In genomic region chr1:168628807-168629206, GRCh38 we compare ENCODE assay signal across 15 cellular contexts. TPM values are rescaled to one million over a fixed set of nuclear protein-coding genes. Genes with fewer than 3 reads are reported as not detected.
DNase-seq lines count a peak whose midpoint lies in the region; FAIRE-seq and TF ChIP-seq lines count a peak whose summit lies in the region.
"Had no signal": no experiment of that assay in that cellular context is flagged by ENCODE, and none has a peak within 500 bp of the region (broad histone marks: within the 10 kb centered on the region; RNA-seq: fewer than 3 reads in every experiment).

No MANE protein-coding gene starts in this region.

- no peaks in the 10 kb centered on the region for H3K36me3 ChIP-seq in bronchial epithelial cell (ENCODE audit: control insufficient read depth, insufficient read depth, low read length)
- H3K36me3 ChIP-seq in OCI-LY7 (ENCODE audit: insufficient read depth, low read length) = no peaks in the 10 kb centered on the region
- H3K36me3 ChIP-seq: upper lobe of left lung, WERI-Rb-1 had no signal

- H3K27me3 ChIP-seq in bronchial epithelial cell (ENCODE audit: control insufficient read depth, insufficient read depth, low read length) = no peaks in the 10 kb centered on the region
- H3K27me3 ChIP-seq: upper lobe of left lung had no signal

- H3K36me3 Mint-ChIP-seq in osteocyte (ENCODE audit: unreplicated experiment) = no peaks in the 10 kb centered on the region
- H3K36me3 Mint-ChIP-seq: IgD-negative memory B cell had no signal

- H3K27ac ChIP-seq in OCI-LY7 (ENCODE audit: low read depth, low read length, poor library complexity, severe bottlenecking) = no peak overlapping the region
- H3K27ac ChIP-seq: 22Rv1, upper lobe of left lung, WERI-Rb-1 had no signal

- peak; percentile 91 for FAIRE-seq in bronchial epithelial cell (lab: Jason Lieb, UNC)

- H3K4me3 ChIP-seq in bronchial epithelial cell (ENCODE audit: low read depth, low read length) = no peak overlapping the region
- H3K4me3 ChIP-seq in OCI-LY7 (ENCODE audit: low read depth, low read length, poor library complexity, severe bottlenecking) = no peak overlapping the region
- H3K4me3 ChIP-seq: upper lobe of left lung had no signal

- POLR2A ChIA-PET in OCI-LY7 (lab: Charles Lee) = interaction anchor here (0.7 kb wide), 1 partner anchor 185 kb away, joined by 5 read pairs; no protein-coding TSS in a partner anchor

- no peaks in the 10 kb centered on the region for H3K4me1 ChIP-seq in OCI-LY7 (ENCODE audit: insufficient read depth, low read length, poor library complexity, severe bottlenecking)
- H3K4me1 ChIP-seq: upper lobe of left lung had no signal

- TF ChIP-seq CTCF in bronchial epithelial cell (IDR thresholded peaks at IDR 0.05; ENCODE audit: insufficient read depth, low read length, severe bottlenecking) (no peak), osteocyte (IDR thresholded peaks at IDR 0.05) (no peak), OCI-LY7 (conservative IDR thresholded peaks at IDR 0.05; ENCODE audit: low read length) (no peak)

- H3K9me3 Mint-ChIP-seq in osteocyte (ENCODE audit: unreplicated experiment) = no peaks in the 10 kb centered on the region
- H3K9me3 Mint-ChIP-seq: endodermal cell had no signal

- no peaks in the 10 kb centered on the region for H4K20me1 ChIP-seq in OCI-LY7 (ENCODE audit: insufficient read depth, low read length)

- no peaks in the 10 kb centered on the region for H3K79me2 ChIP-seq in OCI-LY7 (ENCODE audit: insufficient read depth, low read depth, low read length)

- intact Hi-C loops in OCI-LY7 (cut with micrococcal nuclease; ENCODE audit: unreplicated experiment) = no loop called here

- CTCF ChIA-PET in OCI-LY7 (lab: Charles Lee; ENCODE audit: unreplicated experiment) = no interaction called here

- no peaks in the 10 kb centered on the region for H3K27me3 Mint-ChIP-seq in osteocyte (ENCODE audit: unreplicated experiment)
- H3K27me3 Mint-ChIP-seq: activated naive CD8-positive, alpha-beta T cell had no signal

- H3K4me3 Mint-ChIP-seq in osteocyte (ENCODE audit: unreplicated experiment) = no peak overlapping the region
- H3K4me3 Mint-ChIP-seq: activated naive CD8-positive, alpha-beta T cell; endodermal cell; IgD-negative memory B cell had no signal

- H3K9me2 ChIP-seq in OCI-LY7 (ENCODE audit: insufficient read depth, low read length) = no peaks in the 10 kb centered on the region

- peak; percentile 53 for DNase-seq in DMS53 (lab: John Stamatoyannopoulos, UW)
- no peak for DNase-seq in DMS53 treated with DMSO at 0.1 percent for 48 hours (lab: John Stamatoyannopoulos, UW; ENCODE audit: unreplicated experiment)
- DNase-seq in HT1080 (ENCODE audit: low read depth) = peak; percentile 99
- peak; percentile 100 for DNase-seq in bronchial epithelial cell (ENCODE audit: low read depth)
- DNase-seq in renal cortical epithelial cell (ENCODE audit: low read depth) = peak; percentile 97
- no peak for DNase-seq in osteocyte (ENCODE audit: extremely low spot score, unreplicated experiment)
- no peak for DNase-seq in OCI-LY7 (ENCODE audit: low spot score)
- DNase-seq in DMS114 treated with DMSO at 0.1 percent for 48 hours (lab: John Stamatoyannopoulos, UW; ENCODE audit: unreplicated experiment) = no peak
- DNase-seq: endodermal cell, NCI-H2171, upper lobe of left lung, WERI-Rb-1 had no signal

- no TSS peak for BruUV-seq in OCI-LY7 (replicated peaks; lab: Mats Ljungman, UMichigan)

- no peaks in the 10 kb centered on the region for H3K9me3 ChIP-seq in OCI-LY7 (ENCODE audit: low read length)
- H3K9me3 ChIP-seq: upper lobe of left lung had no signal

- no peak overlapping the region for H3K4me2 ChIP-seq in OCI-LY7 (ENCODE audit: low read length)

- H3K27ac Mint-ChIP-seq in osteocyte (ENCODE audit: unreplicated experiment) = no peak overlapping the region
- H3K27ac Mint-ChIP-seq: activated naive CD8-positive, alpha-beta T cell; endodermal cell; IgD-negative memory B cell had no signal

- no peak overlapping the region for H2AFZ ChIP-seq in OCI-LY7 (ENCODE audit: low read length)

- peaks cover 10% of the 10 kb centered on the region for H3K4me1 Mint-ChIP-seq in osteocyte (ENCODE audit: unreplicated experiment)
- H3K4me1 Mint-ChIP-seq: IgD-negative memory B cell had no signal

RNA-seq across cellular contexts. Expression of gene XCL1, which starts 52.4 kb away (rescaled TPM):
- total RNA-seq in HT1080 (2014; rRNA removed; shearing (Covaris generic)) = not detected in 2 replicates
- not detected in 2 replicates for polyA plus RNA-seq in HT1080 (2015; cell fraction: cytosol; rRNA removed)
- polyA plus RNA-seq in HT1080 (2015; cell fraction: nucleus; rRNA removed) = not detected in 2 replicates
- total RNA-seq in bronchial epithelial cell = not detected in 2 replicates
- not detected in 2 replicates for total RNA-seq in renal cortical epithelial cell
- total RNA-seq in osteocyte = 0.34 and 0.38 TPM in 2 replicates
- total RNA-seq in OCI-LY7 (2014; rRNA removed; shearing (Covaris generic)) = not detected in 2 replicates
- total RNA-seq in OCI-LY7 (2022) = not detected in 2 replicates

Comparison
In these comparisons a context has a peak if more than half of its experiments do, and no peak if none do; other contexts are left out.
1. DNase-seq: peak in DMS53 (single experiment), HT1080 (single experiment), bronchial epithelial cell (single experiment) and renal cortical epithelial cell (single experiment); none in DMS53 treated with DMSO at 0.1 percent for 48 hours (single experiment), osteocyte (single experiment), OCI-LY7 (single experiment) and DMS114 treated with DMSO at 0.1 percent for 48 hours (single experiment).